1 cellular context compared by ENCODE assay signal in genomic region chr19:11737964-11738745, GRCh38.
TF ChIP-seq lines count a peak whose summit lies in the region.

No MANE protein-coding gene starts in this region.

TF ChIP-seq in HepG2, 621 proteins besides CTCF, POLR2A, EP300 and RAD21 (continued from another document and continues in another):
- TF ChIP-seq HNF1B (CRISPR knock-in tag; IDR thresholded peaks at IDR 0.05) (peak; percentile 95), ZNF501 (CRISPR knock-in tag; IDR thresholded peaks at IDR 0.05) (no peak), GATAD1 (CRISPR knock-in tag; IDR thresholded peaks at IDR 0.05) (peak; percentile 24; the same call in 1 of the 2 replicates), HNRNPLL (IDR thresholded peaks at IDR 0.05; ENCODE audit: low read depth, low read length, poor library complexity, severe bottlenecking) (peak; percentile 9), CREB1 (IDR thresholded peaks at IDR 0.05) (0 out of 2 replicates have a peak, but pooled peaks have one; percentile 4), CREB1 (CRISPR knock-in tag; IDR thresholded peaks at IDR 0.05) (no peak), CBFB (CRISPR knock-in tag; IDR thresholded peaks at IDR 0.05) (no peak), AHR (CRISPR knock-in tag; IDR thresholded peaks at IDR 0.05) (no peak), MIER3 (CRISPR knock-in tag; IDR thresholded peaks at IDR 0.05; ENCODE audit: borderline replicate concordance) (peak; percentile 31; the same call in 1 of the 2 replicates), MTF2 (CRISPR knock-in tag; IDR thresholded peaks at IDR 0.05; ENCODE audit: borderline replicate concordance) (no peak), ZNF276 (CRISPR knock-in tag; IDR thresholded peaks at IDR 0.05; ENCODE audit: low read depth) (0 out of 2 replicates have a peak, but pooled peaks have one; percentile 49), ZNF782 (CRISPR knock-in tag; IDR thresholded peaks at IDR 0.05; ENCODE audit: borderline replicate concordance) (no peak), TEAD2 (CRISPR knock-in tag; IDR thresholded peaks at IDR 0.05) (no peak), CREB3 (CRISPR knock-in tag; IDR thresholded peaks at IDR 0.05) (no peak), DR1 (CRISPR knock-in tag; IDR thresholded peaks at IDR 0.05) (no peak), MEF2D (CRISPR knock-in tag; IDR thresholded peaks at IDR 0.05) (no peak), KLF16 (CRISPR knock-in tag; IDR thresholded peaks at IDR 0.05) (peak in 1 of 2 experiments; percentile 50; a peak in 1 of 4 replicates), FOXA3 (CRISPR knock-in tag; IDR thresholded peaks at IDR 0.05) (no peak; the same call in 1 of the 2 replicates), ZMAT5 (CRISPR knock-in tag; IDR thresholded peaks at IDR 0.05; ENCODE audit: borderline replicate concordance, low read depth) (no peak), HNF1A (IDR thresholded peaks at IDR 0.05; ENCODE audit: low read depth) (peak; percentile 89), HNF1A (CRISPR knock-in tag; IDR thresholded peaks at IDR 0.05; ENCODE audit: borderline replicate concordance) (peak; percentile 91), ZNF30 (CRISPR knock-in tag; IDR thresholded peaks at IDR 0.05) (no peak), SCMH1 (CRISPR knock-in tag; IDR thresholded peaks at IDR 0.05; ENCODE audit: borderline replicate concordance) (no peak), JUND (CRISPR knock-in tag; IDR thresholded peaks at IDR 0.05) (no peak), GPBP1L1 (CRISPR knock-in tag; IDR thresholded peaks at IDR 0.05) (no peak), POLR2G (IDR thresholded peaks at IDR 0.05; ENCODE audit: low read depth, low read length) (peak; percentile 71), RBM22 (optimal IDR thresholded peaks at IDR 0.05; ENCODE audit: low read length) (no peak), ZNF281 (CRISPR knock-in tag; IDR thresholded peaks at IDR 0.05; ENCODE audit: borderline replicate concordance) (no peak), ZBTB10 (CRISPR knock-in tag; IDR thresholded peaks at IDR 0.05; ENCODE audit: borderline replicate concordance) (0 out of 2 replicates have a peak, but pooled peaks have one; percentile 2), ZNF367 (CRISPR knock-in tag; IDR thresholded peaks at IDR 0.05; ENCODE audit: borderline replicate concordance) (no peak), SRSF4 (IDR thresholded peaks at IDR 0.05; ENCODE audit: low read depth, low read length, poor library complexity, severe bottlenecking) (no peak), TCF12 (IDR thresholded peaks at IDR 0.05) (no peak), TCF12 (CRISPR knock-in tag; IDR thresholded peaks at IDR 0.05) (no peak), ZC3H13 (CRISPR knock-in tag; IDR thresholded peaks at IDR 0.05) (0 out of 2 replicates have a peak, but pooled peaks have one; percentile 63), EEA1 (CRISPR knock-in tag; IDR thresholded peaks at IDR 0.05; ENCODE audit: borderline replicate concordance) (no peak), ASH2L (IDR thresholded peaks at IDR 0.05; ENCODE audit: insufficient read length, low read depth, low read length) (peak; percentile 48), HOMEZ (CRISPR knock-in tag; IDR thresholded peaks at IDR 0.05; ENCODE audit: low read depth) (peak; percentile 14; the same call in 1 of the 2 replicates), ZNF143 (CRISPR knock-in tag; IDR thresholded peaks at IDR 0.05) (peak; percentile 63), ZNF180 (CRISPR knock-in tag; IDR thresholded peaks at IDR 0.05; ENCODE audit: borderline replicate concordance, low read depth) (no peak), ZKSCAN8 (CRISPR knock-in tag; IDR thresholded peaks at IDR 0.05; ENCODE audit: borderline replicate concordance) (peak; percentile 31; the same call in 1 of the 2 replicates), RBFOX2 (IDR thresholded peaks at IDR 0.05; ENCODE audit: low read depth, low read length) (peak; percentile 56; the same call in 1 of the 2 replicates), ZNF598 (CRISPR knock-in tag; IDR thresholded peaks at IDR 0.05; ENCODE audit: borderline replicate concordance) (no peak), HNF4G (IDR thresholded peaks at IDR 0.05; ENCODE audit: borderline replicate concordance, low read depth, low read length) (no peak), HNF4G (CRISPR knock-in tag; IDR thresholded peaks at IDR 0.05; ENCODE audit: borderline replicate concordance, low read depth) (no peak), BCL6 (CRISPR knock-in tag; IDR thresholded peaks at IDR 0.05) (no peak), ZNF75D (CRISPR knock-in tag; IDR thresholded peaks at IDR 0.05; ENCODE audit: borderline replicate concordance) (no peak), MXI1 (IDR thresholded peaks at IDR 0.05; ENCODE audit: borderline replicate concordance, low read depth, low read length) (peak; percentile 70; the same call in 1 of the 3 replicates), ZBTB8A (CRISPR knock-in tag; IDR thresholded peaks at IDR 0.05; ENCODE audit: borderline replicate concordance, low read depth) (no peak), ZNF703 (CRISPR knock-in tag; IDR thresholded peaks at IDR 0.05; ENCODE audit: borderline replicate concordance) (no peak), ZFP37 (CRISPR knock-in tag; IDR thresholded peaks at IDR 0.05; ENCODE audit: borderline replicate concordance) (no peak), PRPF4 (IDR thresholded peaks at IDR 0.05; ENCODE audit: low read depth, low read length, poor library complexity, severe bottlenecking) (no peak), HNRNPH1 (optimal IDR thresholded peaks at IDR 0.05; ENCODE audit: low read depth, low read length) (no peak)
